Comparison of ENCODE assay signal across 8 cellular contexts in the genomic region with DNA sequence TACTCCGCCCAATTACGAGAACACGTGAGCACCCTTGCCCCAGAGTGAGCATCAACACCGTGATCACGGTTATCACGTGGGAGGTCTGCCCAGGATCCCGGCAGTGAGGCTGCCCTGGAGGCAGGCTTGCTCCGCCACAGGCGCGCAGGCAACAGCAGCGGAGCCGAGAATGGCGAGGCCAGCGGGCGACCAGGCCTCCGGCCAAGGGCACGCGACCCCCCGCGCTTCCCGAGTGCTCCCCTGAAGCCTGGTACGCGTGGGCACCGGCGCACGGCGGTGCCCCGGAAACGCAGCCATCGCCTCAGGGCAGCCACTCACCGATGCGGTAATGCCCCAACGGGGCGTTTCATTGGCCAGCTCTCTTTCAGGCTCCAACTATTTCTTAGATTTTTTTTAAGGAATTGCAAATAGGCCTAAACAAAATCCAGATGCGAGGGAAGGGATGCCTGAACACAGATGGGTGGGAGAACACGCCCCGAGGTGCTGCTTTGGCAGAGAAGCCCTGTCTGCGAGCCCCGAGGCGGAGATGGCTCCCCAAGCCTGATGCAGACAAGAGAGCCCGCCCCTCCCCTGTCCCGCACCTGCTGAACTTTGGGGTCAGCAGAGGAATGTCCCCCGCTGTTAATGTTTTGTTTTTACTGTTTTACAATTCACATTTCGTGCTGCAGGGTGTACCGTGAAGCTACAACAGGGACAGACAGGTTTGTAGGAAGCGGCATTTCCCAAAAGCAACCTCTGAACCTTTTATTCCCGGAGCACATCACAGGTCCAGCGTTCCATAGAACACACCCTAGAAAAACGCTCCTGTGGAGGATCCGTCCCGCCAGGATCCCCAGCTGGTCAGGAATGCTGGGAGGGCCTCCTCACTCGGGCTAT.
DNase-seq lines count a peak whose midpoint lies in the region; ATAC-seq, FAIRE-seq and TF ChIP-seq lines count a peak whose summit lies in the region.

No MANE protein-coding gene starts in this region.

- H3K4me3 ChIP-seq in AG04450 (ENCODE audit: low read depth, low read length) (peak overlapping the region; percentile 55), kidney (ENCODE audit: low read length in 2 of 2) (peak overlapping the region; percentile 50 to 60), spleen (peak overlapping the region in 6 of 8 donors; percentile 18 to 70 (median 38))

- CTCF ChIA-PET in AG04450 (lab: Charles Lee): interaction anchor here (0.8 to 1.9 kb wide), 2 partner anchors 63 to 151 kb away, joined by 4 read pairs; no protein-coding TSS in a partner anchor

- 42 to 71% (median 54%) methylated on average over 27 to 52 of the region's 52 CpGs for WGBS in spleen, 5 donors

- POLR2A ChIA-PET in AG04450 (lab: Yijun Ruan, JAX): no interaction called here

- ATAC-seq in HG02970 (IDR thresholded peaks at IDR 0.05; ENCODE audit: low FRiP score, unreplicated experiment): no peak

- H3K27me3 ChIP-seq in AG04450 (ENCODE audit: control insufficient read depth, insufficient read depth, low read length): no peaks in the 10 kb centered on the region
- no peaks in the 10 kb centered on the region for H3K27me3 ChIP-seq in spleen (replicated peaks in 1 of 7)

- H3K4me1 ChIP-seq in kidney (ENCODE audit: control insufficient read depth in 1 of 2, insufficient read depth in 1 of 2, low read depth in 1 of 2, low read length in 2 of 2) (no peaks in the 10 kb centered on the region), spleen (peaks cover 0 to 7% (median 0%) of the 10 kb centered on the region in 6 donors)

- intact Hi-C loops in kidney (cut with DNase I) (no loop called here), spleen (cut with DNase I; ENCODE audit: low total_unique reads) (no loop called here)

- FAIRE-seq in HTR-8/SVneo (lab: Jason Lieb, UNC) (no peak), kidney (lab: Jason Lieb, UNC) (no peak)

- DNase-seq in AG04450 (ENCODE audit: low read depth, low spot score) (peak; percentile 7), HTR-8/SVneo (ENCODE audit: insufficient read length, low spot score) (peak; percentile 17), cerebellum (ENCODE audit: low spot score) (peak; percentile 43), kidney (no peak), spleen (peak; percentile 82), GM19238 (ENCODE audit: insufficient read length, low spot score) (no peak)
- DNase-seq in stimulated activated CD4-positive, alpha-beta T cell treated with anti-CD3 and anti-CD28 coated beads, Interleukin-1b, Interleukin-23, amount 100 ng/mL, for 48 hours: no peak

- H3K9me3 ChIP-seq in AG04450 (ENCODE audit: control insufficient read depth, insufficient read depth, low read length) (no peaks in the 10 kb centered on the region), kidney (ENCODE audit: control insufficient read depth in 1 of 2, low read length in 2 of 2) (no peaks in the 10 kb centered on the region), spleen (no peaks in the 10 kb centered on the region)

- TF ChIP-seq CTCF in AG04450 (IDR thresholded peaks at IDR 0.05; ENCODE audit: low read depth, low read length) (no peak), kidney (IDR thresholded peaks at IDR 0.05; ENCODE audit: borderline replicate concordance, extremely low read depth, insufficient read depth) (no peak), spleen (IDR thresholded peaks at IDR 0.05 in 8 of 11, conservative IDR thresholded peaks at IDR 0.05 in 3 of 11) (no peak)

- no peaks in the 10 kb centered on the region for H3K36me3 ChIP-seq in kidney (ENCODE audit: control insufficient read depth in 1 of 2, insufficient read depth in 2 of 2, low read length in 2 of 2)
- peaks cover 0 to 10% (median 0%) of the 10 kb centered on the region in 6 donors for H3K36me3 ChIP-seq in spleen

- no peak overlapping the region for H3K27ac ChIP-seq in AG04450 (ENCODE audit: low read depth, low read length)
- H3K27ac ChIP-seq in kidney (ENCODE audit: low read depth in 2 of 2, low read length in 2 of 2): no peak overlapping the region
- H3K27ac ChIP-seq in spleen: peak overlapping the region in 3 of 8 donors; percentile 9 to 69 (median 38)

- H3K9ac ChIP-seq in kidney (ENCODE audit: low read length in 2 of 2): peak overlapping the region in 1 of 2 donors; percentile 7

- no peak for TF ChIP-seq POLR2A in spleen (IDR thresholded peaks at IDR 0.05)

Comparison
In these comparisons a context has a peak if more than half of its experiments do, and no peak if none do; other contexts are left out.
1. DNase-seq: peak in AG04450 (single experiment), HTR-8/SVneo (single experiment), cerebellum (single experiment) and spleen (single experiment); none in kidney (single experiment), stimulated activated CD4-positive, alpha-beta T cell treated with anti-CD3 and anti-CD28 coated beads, Interleukin-1b, Interleukin-23, amount 100 ng/mL, for 48 hours (single experiment) and GM19238 (single experiment).
2. Peak in every context shown above with its lines, with median percentiles within 50 percentile points of each other: H3K4me3 ChIP-seq.